In genomic region chr6:57172136-57173055, GRCh38 we compare ENCODE assay signal across 8 cellular contexts. TPM values are rescaled to one million over a fixed set of nuclear protein-coding genes. Genes with fewer than 3 reads are reported as not detected.
DNase-seq lines count a peak whose midpoint lies in the region; ATAC-seq and TF ChIP-seq lines count a peak whose summit lies in the region.

TSS of gene BAG2 (plus strand) at chr6:57172326. CDS start at chr6:57172698, 372 bp downstream.

- no TSS peak for BruUV-seq in mammary epithelial cell (replicated peaks; lab: Mats Ljungman, UMichigan)

- H3K36me3 ChIP-seq in ACC112 (ENCODE audit: insufficient read depth, low read length) (peaks cover 4% of the 10 kb centered on the region; the same call in 1 of the 2 replicates), WERI-Rb-1 (no peaks in the 10 kb centered on the region; the same call in none of the 2 replicates), mammary epithelial cell (ENCODE audit: insufficient read depth, low read length) (peaks cover 4% of the 10 kb centered on the region), smooth muscle cell (ENCODE audit: low read depth) (no peaks in the 10 kb centered on the region)

- H3F3A ChIP-seq in smooth muscle cell (ENCODE audit: low read depth), result peaks cover 41% of the 10 kb centered on the region

- TF ChIP-seq CTCF in WERI-Rb-1 (IDR thresholded peaks at IDR 0.05; ENCODE audit: low read depth, low read length) (peak; percentile 42; the same call in 1 of the 2 replicates), mammary epithelial cell (conservative IDR thresholded peaks at IDR 0.05 in 1 of 2, IDR thresholded peaks at IDR 0.05 in 1 of 2; ENCODE audit: extremely low read depth in 1 of 2, insufficient read depth in 1 of 2, low read depth in 1 of 2, low read length in 2 of 2) (peak in 1 of 2 donors; percentile 25), smooth muscle cell (IDR thresholded peaks at IDR 0.05; ENCODE audit: borderline replicate concordance, insufficient read depth, poor library complexity, severe bottlenecking) (no peak)

- WGBS in mammary epithelial cell (ENCODE audit: low coverage, missing lambda C conversion rate), result 9% methylated on average over 16 of the region's 97 CpGs
- WGBS in smooth muscle cell (ENCODE audit: low lambda C conversion rate), result under 1% methylated on average over 53 of the region's 97 CpGs

- peak within 1 kb of the TSS; percentile 79 for H3K27ac ChIP-seq in ACC112 (ENCODE audit: low read depth, low read length)
- peak within 1 kb of the TSS; percentile 80 for H3K27ac ChIP-seq in WERI-Rb-1
- H3K27ac ChIP-seq in mammary epithelial cell (ENCODE audit: insufficient read depth, low read depth, low read length), result peak within 1 kb of the TSS; percentile 45
- peak within 1 kb of the TSS; percentile 70 for H3K27ac ChIP-seq in smooth muscle cell (ENCODE audit: low read depth)

- no peaks in the 10 kb centered on the region for H4K20me1 ChIP-seq in mammary epithelial cell (ENCODE audit: insufficient read depth, low read length)
- peaks cover 27% of the 10 kb centered on the region for H4K20me1 ChIP-seq in smooth muscle cell (ENCODE audit: low read depth)

- peaks cover 48% of the 10 kb centered on the region for H3K79me2 ChIP-seq in ACC112 (ENCODE audit: control insufficient read depth, insufficient read depth, low read length, unreplicated experiment)
- H3K79me2 ChIP-seq in mammary epithelial cell (ENCODE audit: insufficient read depth, low read length), result peaks cover 27% of the 10 kb centered on the region
- H3K79me2 ChIP-seq in smooth muscle cell (ENCODE audit: low read depth), result peaks cover 48% of the 10 kb centered on the region

- H2AFZ ChIP-seq in ACC112 (ENCODE audit: low read length, unreplicated experiment), result peak within 1 kb of the TSS; percentile 74
- H2AFZ ChIP-seq in mammary epithelial cell (ENCODE audit: low read depth, low read length), result peak within 1 kb of the TSS; percentile 89
- peak within 1 kb of the TSS; percentile 36 for H2AFZ ChIP-seq in smooth muscle cell (ENCODE audit: low read depth)

- in situ Hi-C loops in mammary epithelial cell (cut with MboI; ENCODE audit: low sequenced_read_pairs in 2 of 2), result no loop called here

- CTCF ChIA-PET in mammary epithelial cell (lab: Charles Lee; ENCODE audit: low non-redundant PET), result interaction anchor here (0.7 kb wide), 1 partner anchor 10 kb away, joined by 3 read pairs; no protein-coding TSS in a partner anchor

- DNase-seq in NCI-H2196 treated with DMSO at 0.1 percent for 48 hours (lab: John Stamatoyannopoulos, UW; ENCODE audit: unreplicated experiment) (peak; percentile 67), WERI-Rb-1 (peak; percentile 98), mammary epithelial cell (peak; percentile 71), iPS-NIHi7 (ENCODE audit: extremely low spot score) (peak; percentile 79), smooth muscle cell (lab: John Stamatoyannopoulos, UW; ENCODE audit: unreplicated experiment) (peak; percentile 74)

- peak; percentile 83 for ATAC-seq in GM18858 (IDR thresholded peaks at IDR 0.05; ENCODE audit: unreplicated experiment)
- ATAC-seq in HG03066 (IDR thresholded peaks at IDR 0.05; ENCODE audit: low read depth, unreplicated experiment), result peak; percentile 87

- H3K4me2 ChIP-seq in mammary epithelial cell (ENCODE audit: insufficient read depth, low read depth, low read length) (peak within 1 kb of the TSS; percentile 89), smooth muscle cell (peak within 1 kb of the TSS; percentile 88)

- intact Hi-C loops in mammary epithelial cell (cut with micrococcal nuclease), result loop anchor here (1.0 to 10.0 kb wide), 2 partner anchors 144 to 268 kb away; no protein-coding TSS in a partner anchor

- H3K9me3 ChIP-seq in WERI-Rb-1 (ENCODE audit: severe bottlenecking) (no peaks in the 10 kb centered on the region), mammary epithelial cell (replicated peaks; ENCODE audit: insufficient read depth, low read length) (no peaks in the 10 kb centered on the region), smooth muscle cell (replicated peaks; ENCODE audit: low read depth) (no peaks in the 10 kb centered on the region)

- H3K4me3 ChIP-seq in ACC112 (ENCODE audit: low read depth, low read length), result peak within 1 kb of the TSS; percentile 83
- H3K4me3 ChIP-seq in WERI-Rb-1 (ENCODE audit: low read depth, low read length), result peak within 1 kb of the TSS; percentile 55
- H3K4me3 ChIP-seq in mammary epithelial cell (replicated peaks in 1 of 3; ENCODE audit: insufficient read depth in 1 of 3, low read depth in 2 of 3, low read length in 3 of 3), result peak within 1 kb of the TSS; percentile 49 to 65 (median 59)
- peak within 1 kb of the TSS; percentile 67 for H3K4me3 ChIP-seq in smooth muscle cell

- H3K4me1 ChIP-seq in ACC112 (ENCODE audit: control insufficient read depth, insufficient read depth, low read length, unreplicated experiment) (peaks cover 26% of the 10 kb centered on the region), mammary epithelial cell (ENCODE audit: insufficient read depth, low read length) (peaks cover 15% of the 10 kb centered on the region), smooth muscle cell (ENCODE audit: low read depth) (peaks cover 17% of the 10 kb centered on the region)

- peak within 1 kb of the TSS; percentile 41 for H3K9ac ChIP-seq in mammary epithelial cell (ENCODE audit: insufficient read depth, low read length)
- peak within 1 kb of the TSS; percentile 84 for H3K9ac ChIP-seq in smooth muscle cell (ENCODE audit: low read depth)

- dilution Hi-C loops in mammary epithelial cell (cut with HindIII; ENCODE audit: low sequenced_read_pairs), result no loop called here

- H3K27me3 ChIP-seq in ACC112 (ENCODE audit: insufficient read depth, low read length), result no peaks in the 10 kb centered on the region
- no peaks in the 10 kb centered on the region for H3K27me3 ChIP-seq in WERI-Rb-1 (ENCODE audit: insufficient read depth, low read depth, severe bottlenecking)
- no peaks in the 10 kb centered on the region for H3K27me3 ChIP-seq in mammary epithelial cell (ENCODE audit: insufficient read depth, low read length)
- no peaks in the 10 kb centered on the region for H3K27me3 ChIP-seq in smooth muscle cell (ENCODE audit: low read depth)

RNA-seq across cellular contexts. Expression of gene BAG2, which starts in this region (rescaled TPM):
- total RNA-seq in mammary epithelial cell (1 to 10 TPM; 2.1 to 2.3 TPM), smooth muscle cell (15.7 and 16.4 TPM in 2 replicates)
- polyA plus RNA-seq in mammary epithelial cell (1.9 TPM), smooth muscle cell (12.0 and 12.4 TPM in 2 replicates)
- not detected for polyA minus RNA-seq in mammary epithelial cell

Comparison
In these comparisons a context has a peak if more than half of its experiments do, and no peak if none do; other contexts are left out.
1. Peak in every context shown above with its lines: DNase-seq, ATAC-seq, H3K4me3 ChIP-seq and H3K27ac ChIP-seq.
2. H2AFZ ChIP-seq: peak in every context shown above with its lines; median percentile 89 in mammary epithelial cell; 74 in ACC112; 36 in smooth muscle cell.